Comparison of ENCODE assay signal across 24 cellular contexts in genomic region chr10:59524373-59524772, GRCh38.
"Had no signal": no experiment of that assay in that cellular context is flagged by ENCODE, and none has a peak within 500 bp of the region (broad histone marks: within the 10 kb centered on the region; RNA-seq: fewer than 3 reads in every experiment).

No MANE protein-coding gene starts in this region.

- H3K36me3 ChIP-seq: colonic mucosa, neural progenitor cell, right lobe of liver, thyroid gland had no signal

- DNase-seq: activated CD4-positive, alpha-beta T cell treated with anti-CD3 and anti-CD28 coated beads for 36 hours; activated CD4-positive, CD25-positive, alpha-beta regulatory T cell; activated CD8-positive, alpha-beta memory T cell treated with anti-CD3 and anti-CD28 coated beads, Interleukin-2, amount 10 ng/mL, durations not matched to agents 7 days and 5 days; activated CD8-positive, alpha-beta T cell treated with anti-CD3 and anti-CD28 coated beads, Interleukin-2, amount 10 ng/mL, durations not matched to agents 7 days and 5 days; activated naive CD4-positive, alpha-beta T cell; activated T-cell treated with anti-CD3 and anti-CD28 coated beads, Interleukin-2, amount 50 U/mL, for 48 hours; cerebellar nuclear complex; colonic mucosa; effector memory CD8-positive, alpha-beta T cell; erythroblast; foreskin melanocyte; naive thymus-derived CD8-positive, alpha-beta T cell; occipital lobe; right lobe of liver; stimulated activated CD4-positive, alpha-beta T cell treated with anti-CD3 and anti-CD28 coated beads, Interleukin-12 subunit alpha, Interleukin-12 subunit beta, amount 100 ng/mL, for 4 hours; stimulated activated CD4-positive, alpha-beta T cell treated with anti-CD3 and anti-CD28 coated beads, Interleukin-4, amount 100 ng/mL, for 1 hour; stimulated activated naive CD8-positive, alpha-beta T cell treated with anti-CD3 and anti-CD28 coated beads, Interleukin-15, amount 100 ng/mL, for 72 hours; substantia nigra; T-helper 1 cell; thyroid gland had no signal

- H3K27ac ChIP-seq: colonic mucosa, neural progenitor cell, right lobe of liver, skin epidermis, thyroid gland had no signal

- H3K4me1 ChIP-seq: colonic mucosa, neural progenitor cell, right lobe of liver, thyroid gland had no signal

- H3K9me3 ChIP-seq: colonic mucosa, right lobe of liver, thyroid gland had no signal

- ATAC-seq: activated CD4-positive, alpha-beta T cell treated with anti-CD3 and anti-CD28 coated beads for 36 hours; activated CD8-positive, alpha-beta memory T cell treated with anti-CD3 and anti-CD28 coated beads, Interleukin-2, amount 10 ng/mL, durations not matched to agents 7 days and 5 days; activated CD8-positive, alpha-beta T cell treated with anti-CD3 and anti-CD28 coated beads, Interleukin-2, amount 10 ng/mL, durations not matched to agents 7 days and 5 days; activated naive CD4-positive, alpha-beta T cell treated with anti-CD3 and anti-CD28 coated beads, Interleukin-2, amount 50 U/mL, for 72 hours; effector memory CD8-positive, alpha-beta T cell; naive thymus-derived CD8-positive, alpha-beta T cell; right lobe of liver; stimulated activated effector memory CD8-positive, alpha-beta T cell treated with anti-CD3 and anti-CD28 coated beads, Interleukin-12 subunit alpha, Interleukin-12 subunit beta, amount 100 ng/mL, for 72 hours; stimulated activated naive CD8-positive, alpha-beta T cell treated with anti-CD3 and anti-CD28 coated beads, Interleukin-15, amount 100 ng/mL, for 72 hours had no signal

- H3K9ac ChIP-seq: neural progenitor cell had no signal

- H3K27me3 ChIP-seq: colonic mucosa, neural progenitor cell, right lobe of liver, thyroid gland had no signal

- H3K4me3 ChIP-seq: colonic mucosa, neural progenitor cell, right lobe of liver, skin epidermis, thyroid gland had no signal
